12 cellular contexts compared by ENCODE assay signal in the genomic region with DNA sequence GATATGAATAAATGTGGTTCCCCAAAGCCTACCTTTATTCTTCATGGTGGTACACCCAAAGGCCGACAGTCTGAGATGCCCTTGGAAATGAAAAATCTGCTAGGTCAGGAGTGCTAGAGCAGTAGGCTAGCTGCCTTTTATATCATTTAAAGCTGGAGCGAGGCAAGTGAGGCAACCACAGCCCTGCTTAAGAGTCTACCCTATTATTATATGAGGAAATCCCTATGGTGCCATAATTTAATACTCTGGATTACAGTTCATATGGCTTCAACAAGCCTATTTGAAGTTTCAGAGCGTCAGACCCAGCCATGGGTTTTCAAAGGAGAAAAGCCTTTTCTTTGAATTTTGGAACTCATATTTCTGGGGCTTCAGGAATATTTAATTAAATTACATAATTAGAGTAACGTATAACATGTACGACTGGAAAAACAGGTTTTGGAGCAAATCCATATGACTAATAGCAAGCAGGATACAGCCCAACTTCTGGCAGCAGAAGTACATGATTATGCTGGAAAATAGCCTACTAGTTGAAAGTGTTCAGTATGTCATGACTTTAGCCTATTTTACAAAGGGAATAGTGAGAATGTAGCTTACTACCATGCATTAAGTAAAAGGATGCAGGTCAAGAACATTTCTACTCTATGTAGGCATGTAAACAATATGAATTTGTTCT. TPM values are rescaled to one million over a fixed set of nuclear protein-coding genes. Genes with fewer than 3 reads are reported as not detected.
DNase-seq lines count a peak whose midpoint lies in the region; ATAC-seq and TF ChIP-seq lines count a peak whose summit lies in the region.
"Had no signal": no experiment of that assay in that cellular context is flagged by ENCODE, and none has a peak within 500 bp of the region (broad histone marks: within the 10 kb centered on the region; RNA-seq: fewer than 3 reads in every experiment).

No MANE protein-coding gene starts in this region.

- H3K9me3 Mint-ChIP-seq in MCF 10A (ENCODE audit: unreplicated experiment): no peaks in the 10 kb centered on the region
- H3K9me3 Mint-ChIP-seq in activated naive CD4-positive, alpha-beta T cell treated with anti-CD3 and anti-CD28 coated beads, Interleukin-2, amount 10 ng/mL, durations not matched to agents 7 days and 5 days: no peaks in the 10 kb centered on the region
- H3K9me3 Mint-ChIP-seq: naive thymus-derived CD4-positive, alpha-beta T cell had no signal

- H3K36me3 Mint-ChIP-seq in MCF 10A (ENCODE audit: insufficient read depth, unreplicated experiment): no peaks in the 10 kb centered on the region
- no peaks in the 10 kb centered on the region for H3K36me3 Mint-ChIP-seq in activated naive CD4-positive, alpha-beta T cell treated with anti-CD3 and anti-CD28 coated beads, Interleukin-2, amount 10 ng/mL, durations not matched to agents 7 days and 5 days
- H3K36me3 Mint-ChIP-seq: naive thymus-derived CD4-positive, alpha-beta T cell had no signal

- no peak overlapping the region for H3K27ac ChIP-seq in coronary artery

- peaks cover 7% of the 10 kb centered on the region for H3K4me1 Mint-ChIP-seq in MCF 10A (ENCODE audit: insufficient read depth, unreplicated experiment)
- H3K4me1 Mint-ChIP-seq in activated naive CD4-positive, alpha-beta T cell treated with anti-CD3 and anti-CD28 coated beads, Interleukin-2, amount 10 ng/mL, durations not matched to agents 7 days and 5 days: peaks cover 14% of the 10 kb centered on the region

- no peak for TF ChIP-seq CTCF in MCF 10A (IDR thresholded peaks at IDR 0.05; ENCODE audit: unreplicated experiment)
- TF ChIP-seq CTCF in coronary artery (IDR thresholded peaks at IDR 0.05): no peak

- peaks cover 2% of the 10 kb centered on the region; the same call in 1 of the 2 replicates for H3K9me3 ChIP-seq in MG63

- intact Hi-C loops in MCF 10A (cut with micrococcal nuclease): no loop called here

- ATAC-seq in GM21367 (IDR thresholded peaks at IDR 0.05; ENCODE audit: unreplicated experiment): no peak
- ATAC-seq: naive thymus-derived CD4-positive, alpha-beta T cell had no signal

- CTCF ChIA-PET in MCF 10A (lab: Yijun Ruan, JAX): interaction anchor here (1.0 to 2.2 kb wide), 4 partner anchors 13 to 578 kb away, joined by 3 to 7 read pairs (median 3); no protein-coding TSS in a partner anchor
- CTCF ChIA-PET in activated naive CD4-positive, alpha-beta T cell treated with anti-CD3 and anti-CD28 coated beads, Interleukin-2, amount 10 ng/mL, durations not matched to agents 7 days and 5 days (lab: Charles Lee): interaction anchor here (1.0 to 2.6 kb wide), 2 partner anchors 578 to 723 kb away, joined by 3 to 7 read pairs; no protein-coding TSS in a partner anchor

- DNase-seq in COR-L47 (lab: John Stamatoyannopoulos, UW): peak; percentile 3
- peak; percentile 23 for DNase-seq in MG63
- DNase-seq in MCF 10A (ENCODE audit: unreplicated experiment): peak; percentile 63
- peak; percentile 11 for DNase-seq in myocyte (ENCODE audit: low read depth)
- DNase-seq in coronary artery (ENCODE audit: low spot score): no peak
- no peak for DNase-seq in NCI-H187 (lab: John Stamatoyannopoulos, UW)
- no peak for DNase-seq in activated naive CD4-positive, alpha-beta T cell treated with anti-CD3 and anti-CD28 coated beads, Interleukin-2, amount 10 ng/mL, durations not matched to agents 7 days and 5 days
- DNase-seq: activated gamma-delta T cell; DMS79; naive thymus-derived CD4-positive, alpha-beta T cell; NCI-H146 had no signal

- POLR2A ChIA-PET in MCF 10A (lab: Yijun Ruan, JAX): interaction anchor here (0.6 to 1.9 kb wide), 5 partner anchors 17 to 1245 kb away, joined by 3 to 8 read pairs (median 5); a partner anchor contains a TSS

- BruUV-seq in MCF 10A (replicated peaks; lab: Mats Ljungman, UMichigan): no TSS peak

- no peak overlapping the region for H3K4me3 Mint-ChIP-seq in MCF 10A (ENCODE audit: unreplicated experiment)
- H3K4me3 Mint-ChIP-seq in activated naive CD4-positive, alpha-beta T cell treated with anti-CD3 and anti-CD28 coated beads, Interleukin-2, amount 10 ng/mL, durations not matched to agents 7 days and 5 days: no peak overlapping the region

- no peaks in the 10 kb centered on the region for H3K36me3 ChIP-seq in MG63

- no peak overlapping the region for H3K4me3 ChIP-seq in MG63
- no peak overlapping the region for H3K4me3 ChIP-seq in coronary artery

- H3K27ac Mint-ChIP-seq in MCF 10A (ENCODE audit: low read depth, unreplicated experiment): no peak overlapping the region
- H3K27ac Mint-ChIP-seq in activated naive CD4-positive, alpha-beta T cell treated with anti-CD3 and anti-CD28 coated beads, Interleukin-2, amount 10 ng/mL, durations not matched to agents 7 days and 5 days: no peak overlapping the region

- H3K27me3 ChIP-seq in MG63: no peaks in the 10 kb centered on the region

- H3K27me3 Mint-ChIP-seq in MCF 10A (ENCODE audit: insufficient read depth, unreplicated experiment): no peaks in the 10 kb centered on the region
- peaks cover 8% of the 10 kb centered on the region for H3K27me3 Mint-ChIP-seq in activated naive CD4-positive, alpha-beta T cell treated with anti-CD3 and anti-CD28 coated beads, Interleukin-2, amount 10 ng/mL, durations not matched to agents 7 days and 5 days

RNA-seq across cellular contexts. Expression of a gene that starts 18.0 kb away (rescaled TPM):
- total RNA-seq in MG63 (2014; rRNA removed; shearing (Covaris generic); ENCODE audit: low replicate concordance): 43.9 and 50.6 TPM in 2 replicates
- total RNA-seq in MCF 10A (2022) (108 and 117 TPM in 2 replicates), myocyte (46.3 and 71.0 TPM in 2 replicates)
- 33.5 TPM for polyA plus RNA-seq in myocyte (2012)

RNA-seq across cellular contexts. Expression of a gene that starts 35.9 kb away (rescaled TPM):
- total RNA-seq in MG63 (2014; rRNA removed; shearing (Covaris generic); ENCODE audit: low replicate concordance): 11.8 and 16.0 TPM in 2 replicates
- total RNA-seq in MCF 10A (2022): 29.2 and 32.8 TPM in 2 replicates
- total RNA-seq in myocyte: 16.1 and 17.7 TPM in 2 replicates
- 14.0 TPM for polyA plus RNA-seq in myocyte (2012)

Comparison
In these comparisons a context has a peak if more than half of its experiments do, and no peak if none do; other contexts are left out.
1. DNase-seq: peak in COR-L47 (single experiment), MG63 (single experiment), MCF 10A (single experiment) and myocyte (single experiment); none in coronary artery (single experiment), NCI-H187 (0 of 2) and activated naive CD4-positive, alpha-beta T cell treated with anti-CD3 and anti-CD28 coated beads, Interleukin-2, amount 10 ng/mL, durations not matched to agents 7 days and 5 days (single experiment).